ENCODE assay signal across 19 cellular contexts in genomic region chr1:53524428-53525400, GRCh38.
A peak's percentile ranks its signal among the peaks of the same experiment; 100 is the strongest.
DNase-seq lines count a peak whose midpoint lies in the region; ATAC-seq, FAIRE-seq and TF ChIP-seq lines count a peak whose summit lies in the region.
"Had no signal": no experiment of that assay in that cellular context is flagged by ENCODE, and none has a peak within 500 bp of the region (broad histone marks: within the 10 kb centered on the region; RNA-seq: fewer than 3 reads in every experiment).

No MANE protein-coding gene starts in this region.

- intact Hi-C loops in K562 (cut with micrococcal nuclease): no loop called here

- peak overlapping the region; percentile 63 for H3K27ac Mint-ChIP-seq in nephron progenitor cell
- H3K27ac Mint-ChIP-seq: activated naive CD8-positive, alpha-beta T cell treated with anti-CD3 and anti-CD28 coated beads for 36 hours; B cell had no signal

- no peaks in the 10 kb centered on the region for H3K36me3 Mint-ChIP-seq in nephron progenitor cell (ENCODE audit: low read depth)
- H3K36me3 Mint-ChIP-seq: activated naive CD8-positive, alpha-beta T cell treated with anti-CD3 and anti-CD28 coated beads for 36 hours had no signal

- no peak overlapping the region for H3K4me2 ChIP-seq in K562 (ENCODE audit: insufficient read depth, low read length)

- H3K27ac ChIP-seq in K562 (ENCODE audit: extremely low read depth, low read depth, low read length): no peak overlapping the region
- H3K27ac ChIP-seq: Peyer's patch, thoracic aorta had no signal

- H3K4me3 ChIP-seq in H7 (ENCODE audit: insufficient read depth, low read depth, low read length) (no peak overlapping the region), K562 (no peak overlapping the region)
- H3K4me3 ChIP-seq: breast epithelium, Peyer's patch, thoracic aorta had no signal

- BruUV-seq in K562 (replicated peaks; lab: Mats Ljungman, UMichigan): no TSS peak

- in situ Hi-C loops in K562 (cut with MboI): no loop called here

- H3K27me3 ChIP-seq in H7 (ENCODE audit: control insufficient read depth, insufficient read depth, low read length) (no peaks in the 10 kb centered on the region; the same call in 1 of the 2 replicates), K562 (ENCODE audit: control insufficient read depth in 2 of 2, insufficient read depth in 2 of 2, low read length in 2 of 2) (peaks cover 31 to 87% of the 10 kb centered on the region in 2 experiments; a peak in 4 of 5 replicates)
- H3K27me3 ChIP-seq: breast epithelium, Peyer's patch had no signal

- CTCF ChIA-PET in K562 (lab: Yijun Ruan, JAX; ENCODE audit: low intra/inter-chr PET ratio): no interaction called here

- peaks cover 49% of the 10 kb centered on the region for H3K4me1 Mint-ChIP-seq in nephron progenitor cell
- H3K4me1 Mint-ChIP-seq: activated naive CD8-positive, alpha-beta T cell treated with anti-CD3 and anti-CD28 coated beads for 36 hours; B cell had no signal

- TF ChIP-seq RAD21 in K562 (CRISPR knock-in tag; conservative IDR thresholded peaks at IDR 0.05 in 1 of 2, IDR thresholded peaks at IDR 0.05 in 1 of 2): no peak

- no peaks in the 10 kb centered on the region for H3K9me3 ChIP-seq in K562 (replicated peaks; ENCODE audit: control insufficient read depth, insufficient read depth, low read depth, low read length)
- H3K9me3 ChIP-seq: breast epithelium, Peyer's patch, thoracic aorta had no signal

- H2AFZ ChIP-seq in K562 (ENCODE audit: low read depth, low read length): no peak overlapping the region

- H3K9me1 ChIP-seq in K562 (ENCODE audit: control insufficient read depth, insufficient read depth, low read length): no peaks in the 10 kb centered on the region

- TF ChIP-seq EP300 in K562 (IDR thresholded peaks at IDR 0.05; ENCODE audit: low read length): no peak

- DNase-seq in COLO668 (lab: John Stamatoyannopoulos, UW; ENCODE audit: unreplicated experiment) (peak; percentile 33), H7 (peak; percentile 60), K562 (ENCODE audit: extremely low read depth in 1 of 4, low spot score in 3 of 4) (peak in 1 of 4 experiments; percentile 14), nephron progenitor cell (no peak), GM12892 (ENCODE audit: insufficient read length) (no peak), iPS-NIHi11 (ENCODE audit: low spot score) (no peak), NOMO-1 (lab: John Stamatoyannopoulos, UW; ENCODE audit: unreplicated experiment in 2 of 2) (no peak), Kasumi-1 (lab: John Stamatoyannopoulos, UW) (no peak)
- DNase-seq: activated CD4-positive, alpha-beta T cell treated with anti-CD3 and anti-CD28 coated beads, Interleukin-2, amount 50 U/mL, for 4 hours; activated naive CD8-positive, alpha-beta T cell treated with anti-CD3 and anti-CD28 coated beads for 36 hours; activated T-cell treated with anti-CD3 and anti-CD28 coated beads, Interleukin-2, amount 50 U/mL, for 4 hours; erythroblast; NCI-H1092 treated with DMSO at 0.1 percent for 48 hours; NCI-H524 treated with DMSO at 0.1 percent for 48 hours; Peyer's patch; stimulated activated CD4-positive, alpha-beta T cell treated with anti-CD3 and anti-CD28 coated beads, Interleukin-4, amount 100 ng/mL, for 4 hours had no signal

- TF ChIP-seq CTCF in K562 (IDR thresholded peaks at IDR 0.05 in 2 of 3, conservative IDR thresholded peaks at IDR 0.05 in 1 of 3; ENCODE audit: insufficient read depth in 2 of 3, low read depth in 1 of 3, low read length in 3 of 3) (no peak), nephron progenitor cell (IDR thresholded peaks at IDR 0.05) (no peak)

- POLR2A ChIA-PET in K562 (lab: Yijun Ruan, JAX): interaction anchor here (0.6 to 0.8 kb wide), 2 partner anchors 11 to 100 kb away, joined by 3 read pairs; no protein-coding TSS in a partner anchor

- H3K27me3 Mint-ChIP-seq in nephron progenitor cell (ENCODE audit: low read depth, poor library complexity): peaks cover 17% of the 10 kb centered on the region
- H3K27me3 Mint-ChIP-seq: activated naive CD8-positive, alpha-beta T cell treated with anti-CD3 and anti-CD28 coated beads for 36 hours; B cell had no signal

- no peaks in the 10 kb centered on the region for H3K36me3 ChIP-seq in H7 (replicated peaks; ENCODE audit: control insufficient read depth, insufficient read depth, low read length)
- no peaks in the 10 kb centered on the region for H3K36me3 ChIP-seq in K562 (ENCODE audit: control insufficient read depth, insufficient read depth, low read length)
- H3K36me3 ChIP-seq: breast epithelium, Peyer's patch, thoracic aorta had no signal

- H3K4me3 Mint-ChIP-seq in nephron progenitor cell: no peak overlapping the region
- H3K4me3 Mint-ChIP-seq: activated naive CD8-positive, alpha-beta T cell treated with anti-CD3 and anti-CD28 coated beads for 36 hours; activated T-cell treated with anti-CD3 and anti-CD28 coated beads, Interleukin-2, amount 50 U/mL, for 4 hours; B cell had no signal

- 7% methylated on average over 35 of the region's 35 CpGs for WGBS in K562 (ENCODE audit: insufficient coverage, low coverage, missing lambda C conversion rate)

- H3K9ac ChIP-seq in K562 (ENCODE audit: insufficient read depth in 1 of 2, low read depth in 2 of 2, low read length in 2 of 2): peak overlapping the region in 1 of 2 experiments; percentile 32; a peak in 1 of 4 replicates

- no peak for ATAC-seq in K562
- ATAC-seq: activated T-cell treated with anti-CD3 and anti-CD28 coated beads, Interleukin-2, amount 50 U/mL, for 4 hours had no signal

- H3K9me3 Mint-ChIP-seq in nephron progenitor cell: no peaks in the 10 kb centered on the region
- H3K9me3 Mint-ChIP-seq: activated naive CD8-positive, alpha-beta T cell treated with anti-CD3 and anti-CD28 coated beads for 36 hours; activated T-cell treated with anti-CD3 and anti-CD28 coated beads, Interleukin-2, amount 50 U/mL, for 4 hours had no signal

- no peaks in the 10 kb centered on the region for H3K79me2 ChIP-seq in K562 (ENCODE audit: control insufficient read depth, insufficient read depth, low read length)

- FAIRE-seq in K562 (lab: Jason Lieb, UNC) (no peak), GM12892 (lab: Jason Lieb, UNC) (no peak)

- H4K20me1 ChIP-seq in K562 (replicated peaks; ENCODE audit: control insufficient read depth, insufficient read depth, low read length): peaks cover 49% of the 10 kb centered on the region

- TF ChIP-seq POLR2A in K562 (conservative IDR thresholded peaks at IDR 0.05) (no peak), GM12892 (IDR thresholded peaks at IDR 0.05; ENCODE audit: low read depth, low read length) (no peak)

- peaks cover 0 to 15% of the 10 kb centered on the region in 2 experiments; a peak in 1 of 5 replicates for H3K4me1 ChIP-seq in K562 (replicated peaks in 1 of 2; ENCODE audit: control insufficient read depth in 2 of 2, insufficient read depth in 2 of 2, low read length in 2 of 2)

TF ChIP-seq in K562, 482 proteins besides CTCF, POLR2A, EP300 and RAD21:
- TF ChIP-seq E2F5 (CRISPR knock-in tag; IDR thresholded peaks at IDR 0.05): no peak
- no peak for TF ChIP-seq ZNF445 (CRISPR knock-in tag; IDR thresholded peaks at IDR 0.05; ENCODE audit: low read depth)
- peak; percentile 60 for TF ChIP-seq NFIX (CRISPR knock-in tag; IDR thresholded peaks at IDR 0.05; ENCODE audit: low read depth)
- peak; percentile 95 for TF ChIP-seq NFIC (IDR thresholded peaks at IDR 0.05)
- TF ChIP-seq CREB3L1 (IDR thresholded peaks at IDR 0.05; ENCODE audit: borderline replicate concordance, low read depth): no peak

Comparison
In these comparisons a context has a peak if more than half of its experiments do, and no peak if none do; other contexts are left out.
1. DNase-seq: peak in COLO668 (single experiment) and H7 (single experiment); none in nephron progenitor cell (single experiment), GM12892 (single experiment), iPS-NIHi11 (single experiment), NOMO-1 (0 of 2) and Kasumi-1 (0 of 2).